ENCODE assay signal across 20 cellular contexts in genomic region chr19:947090-947706, GRCh38. TPM values are rescaled to one million over a fixed set of nuclear protein-coding genes. Genes with fewer than 3 reads are reported as not detected.
DNase-seq lines count a peak whose midpoint lies in the region; ATAC-seq lines count a peak whose summit lies in the region.
"Had no signal": no experiment of that assay in that cellular context is flagged by ENCODE, and none has a peak within 500 bp of the region (broad histone marks: within the 10 kb centered on the region; RNA-seq: fewer than 3 reads in every experiment).

No MANE protein-coding gene starts in this region.

- WGBS in trophoblast cell (ENCODE audit: extremely low coverage, insufficient coverage, insufficient read length) = no CpG with 5 or more reads among the region's 30 CpGs

- H3K23ac ChIP-seq in trophoblast cell (ENCODE audit: low read length) = no peak overlapping the region

- H3K27ac Mint-ChIP-seq in naive thymus-derived CD4-positive, alpha-beta T cell = no peak overlapping the region
- H3K27ac Mint-ChIP-seq: CD4-positive, alpha-beta T cell had no signal

- H2BK120ac ChIP-seq in trophoblast cell (ENCODE audit: insufficient read depth, low read length, poor library complexity) = no peak overlapping the region

- H2AFZ ChIP-seq in trophoblast cell (ENCODE audit: insufficient read depth, low read length, poor library complexity) = no peak overlapping the region
- H2AFZ ChIP-seq: GM23248, parathyroid adenoma had no signal

- peaks cover 0 to 9% (median 0%) of the 10 kb centered on the region in 5 donors for H3K36me3 Mint-ChIP-seq in naive thymus-derived CD4-positive, alpha-beta T cell

- H3K4ac ChIP-seq in trophoblast cell (ENCODE audit: low read depth, low read length) = peak overlapping the region; percentile 85

- no peak overlapping the region for H3K14ac ChIP-seq in trophoblast cell (ENCODE audit: low read length)

- no peak overlapping the region for H3K4me2 ChIP-seq in trophoblast cell (ENCODE audit: low read length)

- no peak overlapping the region for H2BK12ac ChIP-seq in trophoblast cell (ENCODE audit: low read length)

- no peaks in the 10 kb centered on the region for H3K9me3 Mint-ChIP-seq in naive thymus-derived CD4-positive, alpha-beta T cell
- H3K9me3 Mint-ChIP-seq: CD4-positive, alpha-beta T cell had no signal

- peaks cover 48% of the 10 kb centered on the region for H3K79me2 ChIP-seq in trophoblast cell (ENCODE audit: control insufficient read depth, insufficient read depth, low read length, poor library complexity)

- H3K36me3 ChIP-seq in trophoblast cell (ENCODE audit: control insufficient read depth in 1 of 2, insufficient read depth in 2 of 2, low read length in 2 of 2) = peaks cover 61 to 69% of the 10 kb centered on the region in 2 experiments
- H3K36me3 ChIP-seq in naive thymus-derived CD4-positive, alpha-beta T cell (ENCODE audit: control insufficient read depth in 2 of 3, insufficient read depth in 3 of 3, low read length in 3 of 3) = no peaks in the 10 kb centered on the region

- peak overlapping the region; percentile 44 for H3K18ac ChIP-seq in trophoblast cell (ENCODE audit: low read length)

- H4K12ac ChIP-seq in trophoblast cell (ENCODE audit: low read depth, low read length) = no peak overlapping the region

- H2AK5ac ChIP-seq in trophoblast cell (ENCODE audit: low read length) = no peak overlapping the region

- H3K4me3 ChIP-seq in trophoblast cell (ENCODE audit: low read depth, low read length) = no peak overlapping the region
- no peak overlapping the region for H3K4me3 ChIP-seq in naive thymus-derived CD4-positive, alpha-beta T cell (ENCODE audit: low read length)
- H3K4me3 ChIP-seq: GM23248, heart right ventricle, lung, stomach had no signal

- H3K4me1 Mint-ChIP-seq in naive thymus-derived CD4-positive, alpha-beta T cell = peaks cover 0 to 9% (median 0%) of the 10 kb centered on the region in 7 donors

- intact Hi-C loops in naive thymus-derived CD4-positive, alpha-beta T cell (cut with micrococcal nuclease) = no loop called here

- no peak overlapping the region for H3K4me3 Mint-ChIP-seq in naive thymus-derived CD4-positive, alpha-beta T cell
- H3K4me3 Mint-ChIP-seq: CD4-positive, alpha-beta T cell had no signal

- peaks cover 48 to 57% of the 10 kb centered on the region in 2 experiments for H3K4me1 ChIP-seq in trophoblast cell (ENCODE audit: control insufficient read depth in 1 of 2, insufficient read depth in 2 of 2, low read length in 2 of 2)
- no peaks in the 10 kb centered on the region for H3K4me1 ChIP-seq in naive thymus-derived CD4-positive, alpha-beta T cell (ENCODE audit: control insufficient read depth in 2 of 2, insufficient read depth in 2 of 2, low read length in 2 of 2)
- H3K4me1 ChIP-seq: parathyroid adenoma had no signal

- H3K9ac ChIP-seq in trophoblast cell (ENCODE audit: low read length) = no peak overlapping the region
- H3K9ac ChIP-seq: GM23248, parathyroid adenoma had no signal

- peak; percentile 18 for ATAC-seq in GM18511 (IDR thresholded peaks at IDR 0.05; ENCODE audit: unreplicated experiment)
- peak; percentile 18 for ATAC-seq in GM21723 (IDR thresholded peaks at IDR 0.05; ENCODE audit: unreplicated experiment)
- peak; percentile 11 for ATAC-seq in HG03457 (IDR thresholded peaks at IDR 0.05; ENCODE audit: unreplicated experiment)
- no peak for ATAC-seq in naive thymus-derived CD4-positive, alpha-beta T cell

- no peak overlapping the region for H4K8ac ChIP-seq in trophoblast cell (ENCODE audit: low read depth, low read length)

- H3K79me1 ChIP-seq in trophoblast cell (ENCODE audit: low read length) = peaks cover 20% of the 10 kb centered on the region

- H3K27me3 Mint-ChIP-seq in naive thymus-derived CD4-positive, alpha-beta T cell = no peaks in the 10 kb centered on the region
- H3K27me3 Mint-ChIP-seq: CD4-positive, alpha-beta T cell had no signal

- no peaks in the 10 kb centered on the region for H3K27me3 ChIP-seq in trophoblast cell (ENCODE audit: insufficient read depth, low read length)
- H3K27me3 ChIP-seq in naive thymus-derived CD4-positive, alpha-beta T cell (ENCODE audit: control insufficient read depth in 2 of 2, insufficient read depth in 2 of 2, low read length in 2 of 2) = no peaks in the 10 kb centered on the region
- H3K27me3 ChIP-seq: heart right ventricle had no signal

- DNase-seq in trophoblast cell (no peak), cerebellum (ENCODE audit: low spot score) (no peak), NCI-H1694 (lab: John Stamatoyannopoulos, UW) (no peak)
- DNase-seq in activated effector memory CD4-positive, alpha-beta T cell treated with anti-CD3 and anti-CD28 coated beads, Interleukin-2, amount 50 U/mL, for 16 hours = no peak
- DNase-seq in naive thymus-derived CD4-positive, alpha-beta T cell = no peak
- DNase-seq: activated CD4-positive, CD25-positive, alpha-beta regulatory T cell treated with anti-CD3 and anti-CD28 coated beads, Interleukin-2, amount 50 U/mL, for 72 hours; activated T-cell treated with anti-CD3 and anti-CD28 coated beads, Interleukin-2, amount 50 U/mL, for 48 hours; CD4-positive, alpha-beta T cell; GM23248; NCI-H1092 treated with DMSO at 0.1 percent for 48 hours; NCI-H526 treated with DMSO at 0.1 percent for 48 hours; SHP77 treated with DMSO at 0.1 percent for 48 hours had no signal

- no peak overlapping the region for H2BK5ac ChIP-seq in trophoblast cell (ENCODE audit: low read depth, low read length, poor library complexity)

- CTCF ChIA-PET in naive thymus-derived CD4-positive, alpha-beta T cell (lab: Charles Lee) = interaction anchor here (0.6 kb wide), 1 partner anchor 59 kb away, joined by 4 read pairs; no protein-coding TSS in a partner anchor

- H4K91ac ChIP-seq in trophoblast cell (ENCODE audit: low read depth, low read length) = peak overlapping the region; percentile 32

- peak overlapping the region; percentile 69 for H3K27ac ChIP-seq in trophoblast cell (ENCODE audit: low read depth, low read length)
- H3K27ac ChIP-seq in naive thymus-derived CD4-positive, alpha-beta T cell (ENCODE audit: low read depth, low read length) = no peak overlapping the region
- H3K27ac ChIP-seq: GM23248, parathyroid adenoma had no signal

- H3K9me3 ChIP-seq in trophoblast cell (ENCODE audit: insufficient read depth, low read depth, low read length) = peaks cover 3% of the 10 kb centered on the region
- no peaks in the 10 kb centered on the region for H3K9me3 ChIP-seq in naive thymus-derived CD4-positive, alpha-beta T cell (ENCODE audit: control insufficient read depth in 2 of 3, low read length in 3 of 3)
- H3K9me3 ChIP-seq: stomach had no signal

- POLR2A ChIA-PET in naive thymus-derived CD4-positive, alpha-beta T cell (lab: Charles Lee) = interaction anchor here (1.1 kb wide), 1 partner anchor 9 kb away, joined by 5 read pairs; no protein-coding TSS in a partner anchor

RNA-seq across cellular contexts. Expression of gene ARID3A, which starts 21.4 kb away (rescaled TPM):
- 445 and 449 TPM in 2 replicates for polyA plus RNA-seq in trophoblast cell (2013)
- 10 to 100 TPM in 3 of 5 experiments, 1 to 10 TPM in 2; 7.1 to 33.1 (median 10.2) TPM for total RNA-seq in naive thymus-derived CD4-positive, alpha-beta T cell
- polyA plus RNA-seq in naive thymus-derived CD4-positive, alpha-beta T cell = under 1 TPM; 0.57 to 0.95 TPM
- 7.7 TPM for total RNA-seq in cerebellum

RNA-seq across cellular contexts. Expression of gene KISS1R, which starts 30.1 kb away (rescaled TPM):
- 0.10 and 0.14 TPM in 2 replicates for polyA plus RNA-seq in trophoblast cell (2013)
- 1 to 10 TPM; 1.1 to 3.0 (median 1.7) TPM for total RNA-seq in naive thymus-derived CD4-positive, alpha-beta T cell
- under 1 TPM; 0.72 to 0.85 TPM for polyA plus RNA-seq in naive thymus-derived CD4-positive, alpha-beta T cell
- total RNA-seq in cerebellum = 0.36 TPM
- total RNA-seq: endothelial cell of umbilical vein, GM23248, heart right ventricle, stomach had no signal
- polyA plus RNA-seq: endothelial cell of umbilical vein, GM23248, heart right ventricle, stomach had no signal

RNA-seq across cellular contexts. Expression of gene R3HDM4, which starts 34.2 kb away (rescaled TPM):
- 51.5 and 52.5 TPM in 2 replicates for polyA plus RNA-seq in trophoblast cell (2013)
- 100 to 1,000 TPM; 123 to 219 (median 184) TPM for total RNA-seq in naive thymus-derived CD4-positive, alpha-beta T cell
- polyA plus RNA-seq in naive thymus-derived CD4-positive, alpha-beta T cell = 100 to 1,000 TPM; 195 to 251 TPM
- 19.0 TPM for total RNA-seq in cerebellum

RNA-seq across cellular contexts. Expression of gene WDR18, which starts 36.9 kb away (rescaled TPM):
- polyA plus RNA-seq in trophoblast cell (2013) = 43.8 and 45.6 TPM in 2 replicates
- total RNA-seq in naive thymus-derived CD4-positive, alpha-beta T cell = 10 to 100 TPM; 20.7 to 63.8 (median 48.5) TPM
- 10 to 100 TPM; 69.8 to 74.4 TPM for polyA plus RNA-seq in naive thymus-derived CD4-positive, alpha-beta T cell
- total RNA-seq in cerebellum = 30.9 TPM

RNA-seq across cellular contexts. Expression of gene GRIN3B, which starts 53.0 kb away (rescaled TPM):
- polyA plus RNA-seq in trophoblast cell (2013) = 1.8 and 1.9 TPM in 2 replicates
- total RNA-seq in naive thymus-derived CD4-positive, alpha-beta T cell = under 1 TPM in 3 of 5 experiments, not detected in 2; 0.10 to 0.56 (median 0.19) TPM
- not detected for polyA plus RNA-seq in naive thymus-derived CD4-positive, alpha-beta T cell
- total RNA-seq in cerebellum = not detected
- total RNA-seq: stomach had no signal
- polyA plus RNA-seq: GM23248 had no signal
